Comparison of ENCODE assay signal across 14 cellular contexts in the genomic region with DNA sequence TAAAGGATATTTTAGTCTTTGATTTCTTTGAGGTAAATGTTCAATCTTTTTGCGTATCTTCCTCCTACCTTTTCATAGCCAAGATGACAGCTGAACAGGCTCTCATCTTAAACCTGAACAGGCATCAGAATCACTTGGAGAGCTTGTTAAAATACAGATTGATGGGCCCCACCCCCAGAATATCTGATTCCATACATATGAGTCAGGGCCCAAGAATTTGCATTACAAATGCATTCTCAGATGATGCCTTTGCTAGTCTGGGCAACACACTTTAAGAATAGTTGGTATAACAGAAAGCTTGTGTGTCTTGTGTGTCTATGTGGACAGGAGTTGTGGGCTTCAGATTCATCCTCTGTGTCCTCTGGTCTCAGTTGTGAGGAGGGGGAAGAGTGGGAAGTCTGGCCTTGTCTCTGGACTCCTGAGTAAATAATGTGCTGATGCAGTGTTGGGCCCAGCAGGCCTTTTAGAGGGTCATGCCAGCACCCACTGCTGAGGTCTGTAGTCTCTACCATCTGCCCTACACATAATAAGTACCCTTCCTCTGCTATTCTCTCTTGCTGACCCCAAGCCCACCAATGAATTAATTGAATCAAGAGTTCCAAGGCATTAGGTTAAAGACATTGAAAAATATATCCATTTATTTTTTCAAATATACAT. TPM values are rescaled to one million over a fixed set of nuclear protein-coding genes. Genes with fewer than 3 reads are reported as not detected.
DNase-seq lines count a peak whose midpoint lies in the region; ATAC-seq, FAIRE-seq and TF ChIP-seq lines count a peak whose summit lies in the region.
"Had no signal": no experiment of that assay in that cellular context is flagged by ENCODE, and none has a peak within 500 bp of the region (broad histone marks: within the 10 kb centered on the region; RNA-seq: fewer than 3 reads in every experiment).

No MANE protein-coding gene starts in this region.

- H3K9me3 ChIP-seq in GM23248 (ENCODE audit: low read depth) (no peaks in the 10 kb centered on the region), esophagus muscularis mucosa (no peaks in the 10 kb centered on the region), HepG2 (ENCODE audit: low read length) (no peaks in the 10 kb centered on the region), right cardiac atrium (ENCODE audit: control insufficient read depth, low read length) (no peaks in the 10 kb centered on the region)

- TF ChIP-seq CTCF in RWPE1 (conservative IDR thresholded peaks at IDR 0.05; ENCODE audit: low read depth) (no peak), esophagus muscularis mucosa (IDR thresholded peaks at IDR 0.05) (no peak), osteocyte (IDR thresholded peaks at IDR 0.05) (no peak), HepG2 (CRISPR knock-in tag; IDR thresholded peaks at IDR 0.05) (no peak)

- H3K36me3 ChIP-seq in GM23248 (ENCODE audit: low read depth) (no peaks in the 10 kb centered on the region), esophagus muscularis mucosa (peaks cover 5 to 45% (median 30%) of the 10 kb centered on the region in 4 donors), HepG2 (replicated peaks in 1 of 2; ENCODE audit: control insufficient read depth in 1 of 2, insufficient read depth in 2 of 2, low read length in 2 of 2) (peaks cover 3 to 37% of the 10 kb centered on the region in 2 experiments)

- no peaks in the 10 kb centered on the region for H4K20me1 ChIP-seq in GM23248 (ENCODE audit: insufficient read depth)
- H4K20me1 ChIP-seq in HepG2 (ENCODE audit: insufficient read depth, low read length): no peaks in the 10 kb centered on the region

- H3K27me3 ChIP-seq in GM23248 (replicated peaks; ENCODE audit: insufficient read depth): no peaks in the 10 kb centered on the region
- H3K27me3 ChIP-seq in esophagus muscularis mucosa: no peaks in the 10 kb centered on the region
- H3K27me3 ChIP-seq in HepG2 (ENCODE audit: control insufficient read depth in 1 of 2, insufficient read depth in 2 of 2, low read length in 2 of 2): no peaks in the 10 kb centered on the region
- no peaks in the 10 kb centered on the region for H3K27me3 ChIP-seq in right cardiac atrium (ENCODE audit: control insufficient read depth, insufficient read depth)

- no peaks in the 10 kb centered on the region for H3K9me2 ChIP-seq in GM23248 (ENCODE audit: insufficient read depth)

- H3K9me3 Mint-ChIP-seq in osteocyte (ENCODE audit: unreplicated experiment): peaks cover 9% of the 10 kb centered on the region
- H3K9me3 Mint-ChIP-seq: activated naive CD4-positive, alpha-beta T cell treated with anti-CD3 and anti-CD28 coated beads, Interleukin-2, amount 50 U/mL, for 24 hours; stimulated activated memory B cell treated with anti-CD40 and anti-IgM and Interleukin-4, amounts not matched to agents 10 μg/mL and 1 μg/mL and 100 μg/mL, for 72 hours had no signal

- TF ChIP-seq EP300 in esophagus muscularis mucosa (IDR thresholded peaks at IDR 0.05): no peak
- TF ChIP-seq EP300 in HepG2 (IDR thresholded peaks at IDR 0.05; ENCODE audit: low read depth in 2 of 2, low read length in 2 of 2): no peak
- TF ChIP-seq EP300 in HepG2 (CRISPR knock-in tag; IDR thresholded peaks at IDR 0.05; ENCODE audit: borderline replicate concordance): no peak

- peak; percentile 90 for DNase-seq in GM23248
- peak; percentile 74 for DNase-seq in RWPE1 (ENCODE audit: low spot score)
- DNase-seq in esophagus muscularis mucosa (ENCODE audit: extremely low spot score): peak; percentile 57
- DNase-seq in osteocyte (ENCODE audit: extremely low spot score, unreplicated experiment): no peak
- no peak for DNase-seq in HepG2 (ENCODE audit: low spot score)
- no peak for DNase-seq in GM19240 (ENCODE audit: insufficient read length, low spot score)
- DNase-seq in right cardiac atrium: no peak
- DNase-seq: activated CD4-positive, alpha-beta T cell treated with anti-CD3 and anti-CD28 coated beads for 4 hours; DMS79; NCI-H1930 had no signal

- peak overlapping the region; percentile 71 for H3K27ac Mint-ChIP-seq in osteocyte (ENCODE audit: unreplicated experiment)
- H3K27ac Mint-ChIP-seq: activated naive CD4-positive, alpha-beta T cell treated with anti-CD3 and anti-CD28 coated beads, Interleukin-2, amount 50 U/mL, for 24 hours; stimulated activated memory B cell treated with anti-CD40 and anti-IgM and Interleukin-4, amounts not matched to agents 10 μg/mL and 1 μg/mL and 100 μg/mL, for 72 hours had no signal

- FAIRE-seq in HepG2 (lab: Jason Lieb, UNC): no peak

- 94 to 100% methylated on average over 1 of the region's 1 CpG for WGBS in GM23248 (ENCODE audit: low coverage in 1 of 2, low lambda C conversion rate in 2 of 2, missing lambda C conversion rate in 2 of 2), 2 experiments
- 100% methylated on average over 1 of the region's 1 CpG for WGBS in esophagus muscularis mucosa
- 100% methylated on average over 1 of the region's 1 CpG for WGBS in HepG2 (ENCODE audit: low lambda C conversion rate)
- WGBS in right cardiac atrium: 99% methylated on average over 1 of the region's 1 CpG

- H3K79me2 ChIP-seq in GM23248 (ENCODE audit: insufficient read depth) (no peaks in the 10 kb centered on the region), HepG2 (ENCODE audit: insufficient read depth, low read length) (no peaks in the 10 kb centered on the region)

- TF ChIP-seq POLR2A in esophagus muscularis mucosa (IDR thresholded peaks at IDR 0.05; ENCODE audit: low read depth): no peak
- TF ChIP-seq POLR2A in HepG2 (IDR thresholded peaks at IDR 0.05; ENCODE audit: insufficient read depth in 1 of 2, low read depth in 2 of 2, low read length in 2 of 2): no peak

- intact Hi-C loops in esophagus muscularis mucosa (cut with DNase I): loop anchor here (10.0 kb wide), 2 partner anchors 242 to 482 kb away; no protein-coding TSS in a partner anchor
- intact Hi-C loops in HepG2 (cut with micrococcal nuclease; ENCODE audit: unreplicated experiment): no loop called here
- intact Hi-C loops in right cardiac atrium (cut with DNase I): loop anchor here in 2 of 4 donors (10.0 kb wide), 1 partner anchor 452 kb away; the partner anchor contains the start of gene TNPO1 (in 2 of the 2)

- CTCF ChIA-PET in RWPE1 (lab: Yijun Ruan, JAX): interaction anchor here (0.6 to 1.0 kb wide), 4 partner anchors 121 to 475 kb away, joined by 3 read pairs; no protein-coding TSS in a partner anchor
- CTCF ChIA-PET in HepG2 (lab: Yijun Ruan, JAX; ENCODE audit: low intra/inter-chr PET ratio, low total read pairs): no interaction called here

- POLR2A ChIA-PET in RWPE1 (lab: Yijun Ruan, JAX; ENCODE audit: low non-redundant PET): no interaction called here
- POLR2A ChIA-PET in HepG2 (lab: Yijun Ruan, JAX): no interaction called here

- peaks cover 34% of the 10 kb centered on the region for H3K36me3 Mint-ChIP-seq in osteocyte (ENCODE audit: unreplicated experiment)

- peak overlapping the region; percentile 42 for H3K4me2 ChIP-seq in GM23248 (ENCODE audit: unreplicated experiment)
- no peak overlapping the region for H3K4me2 ChIP-seq in HepG2 (ENCODE audit: low read depth, low read length)

- H3K4me1 Mint-ChIP-seq in osteocyte (ENCODE audit: unreplicated experiment): peaks cover 25% of the 10 kb centered on the region
- H3K4me1 Mint-ChIP-seq: activated naive CD4-positive, alpha-beta T cell treated with anti-CD3 and anti-CD28 coated beads, Interleukin-2, amount 50 U/mL, for 24 hours had no signal

- in situ Hi-C loops in GM23248 (cut with MboI) (no loop called here), HepG2 (cut with HindIII; ENCODE audit: extremely low pct_ligation_motif_present, low pct_unique_long_range_greater_than_20kb) (loop anchor here (10.0 kb wide), 1 partner anchor 452 kb away; the partner anchor contains the start of gene TNPO1)

- ATAC-seq in HepG2 (no peak), HG03045 (IDR thresholded peaks at IDR 0.05; ENCODE audit: unreplicated experiment) (no peak), right cardiac atrium (no peak)
- ATAC-seq: Right ventricle myocardium inferior; stimulated activated memory B cell treated with anti-CD40 and anti-IgM and Interleukin-4, amounts not matched to agents 10 μg/mL and 1 μg/mL and 100 μg/mL, for 72 hours had no signal

- no peaks in the 10 kb centered on the region for H3K27me3 Mint-ChIP-seq in osteocyte (ENCODE audit: unreplicated experiment)
- H3K27me3 Mint-ChIP-seq: activated naive CD4-positive, alpha-beta T cell treated with anti-CD3 and anti-CD28 coated beads, Interleukin-2, amount 50 U/mL, for 24 hours; stimulated activated memory B cell treated with anti-CD40 and anti-IgM and Interleukin-4, amounts not matched to agents 10 μg/mL and 1 μg/mL and 100 μg/mL, for 72 hours had no signal

- BruUV-seq in HepG2 (replicated peaks; lab: Mats Ljungman, UMichigan): no TSS peak

- TF ChIP-seq RAD21 in HepG2 (CRISPR knock-in tag; IDR thresholded peaks at IDR 0.05): no peak

- peak overlapping the region; percentile 48 for H2AFZ ChIP-seq in GM23248
- H2AFZ ChIP-seq in HepG2 (ENCODE audit: low read length): no peak overlapping the region

- peak overlapping the region; percentile 78 for H3K27ac ChIP-seq in GM23248
- peak overlapping the region; percentile 77 for H3K27ac ChIP-seq in RWPE1
- H3K27ac ChIP-seq in esophagus muscularis mucosa (replicated peaks in 1 of 4): no peak overlapping the region
- no peak overlapping the region for H3K27ac ChIP-seq in HepG2 (ENCODE audit: extremely low read length, insufficient read depth, low read length)
- no peak overlapping the region for H3K27ac ChIP-seq in right cardiac atrium (ENCODE audit: low read length)

- H3K4me3 ChIP-seq in GM23248 (no peak overlapping the region), esophagus muscularis mucosa (no peak overlapping the region), HepG2 (replicated peaks in 1 of 3; ENCODE audit: insufficient read depth in 1 of 3, low read depth in 2 of 3, low read length in 3 of 3) (no peak overlapping the region), right cardiac atrium (ENCODE audit: low read length) (no peak overlapping the region)

- peaks cover 16% of the 10 kb centered on the region for H3F3A ChIP-seq in GM23248 (ENCODE audit: insufficient read depth)

- H3K4me3 Mint-ChIP-seq in osteocyte (ENCODE audit: unreplicated experiment): no peak overlapping the region
- H3K4me3 Mint-ChIP-seq: activated naive CD4-positive, alpha-beta T cell treated with anti-CD3 and anti-CD28 coated beads, Interleukin-2, amount 50 U/mL, for 24 hours; stimulated activated memory B cell treated with anti-CD40 and anti-IgM and Interleukin-4, amounts not matched to agents 10 μg/mL and 1 μg/mL and 100 μg/mL, for 72 hours had no signal

- H3K9ac ChIP-seq in GM23248: peak overlapping the region; percentile 14
- H3K9ac ChIP-seq in HepG2 (ENCODE audit: insufficient read depth, low read depth, low read length): no peak overlapping the region

- H3K4me1 ChIP-seq in GM23248 (ENCODE audit: insufficient read depth): peaks cover 36% of the 10 kb centered on the region
- H3K4me1 ChIP-seq in esophagus muscularis mucosa: peaks cover 7 to 15% (median 12%) of the 10 kb centered on the region in 4 donors
- peaks cover 6% of the 10 kb centered on the region; the same call in 1 of the 2 replicates for H3K4me1 ChIP-seq in HepG2 (ENCODE audit: insufficient read depth, low read length)
- H3K4me1 ChIP-seq in right cardiac atrium (ENCODE audit: control insufficient read depth, insufficient read depth, low read length): no peaks in the 10 kb centered on the region

RNA-seq across cellular contexts. Expression of gene PTCD2, which starts 43.1 kb away (rescaled TPM):
- 15.5 and 17.1 TPM in 2 replicates for total RNA-seq in GM23248 (2014; rRNA removed; shearing (Covaris generic))
- polyA plus RNA-seq in GM23248 (2016; fragmentation: Nextera tagmentation; extraction: Ambion mirVana): 11.1 and 14.0 TPM in 2 replicates
- 1 to 10 TPM; 3.5 to 7.1 (median 5.8) TPM for total RNA-seq in esophagus muscularis mucosa
- total RNA-seq in osteocyte: 9.4 and 10.4 TPM in 2 replicates
- 6.4 and 7.0 TPM in 2 replicates for total RNA-seq in HepG2 (2016; rRNA removed; fragmentation: Illumina TruSeq; extraction: Trizol)
- total RNA-seq in HepG2 (2016; cell fraction: cytosol; rRNA removed; fragmentation: Illumina TruSeq; extraction: Trizol; ENCODE audit: low read depth): 1.2 and 1.8 TPM in 2 replicates
- total RNA-seq in HepG2 (2016; cell fraction: insoluble cytoplasmic fraction; rRNA removed; fragmentation: Illumina TruSeq; extraction: Trizol): 7.0 and 9.2 TPM in 2 replicates
- 3.4 TPM in 2 replicates for total RNA-seq in HepG2 (2016; cell fraction: membrane; rRNA removed; fragmentation: Illumina TruSeq; extraction: Trizol)
- 11.4 and 14.2 TPM in 2 replicates for total RNA-seq in HepG2 (2016; cell fraction: nucleus; rRNA removed; fragmentation: Illumina TruSeq; extraction: Trizol)
- polyA plus RNA-seq in HepG2 (2011; rRNA removed): 5.3 and 5.5 TPM in 2 replicates
- polyA plus RNA-seq in HepG2 (2011; cell fraction: cytosol; rRNA removed): 2.2 and 3.7 TPM in 2 replicates
- 9.0 and 11.4 TPM in 2 replicates for polyA plus RNA-seq in HepG2 (2011; cell fraction: nucleus; rRNA removed)
- 3.9 and 4.5 TPM in 2 replicates for polyA plus RNA-seq in HepG2 (2012)
- 0.70 and 0.74 TPM in 2 replicates for polyA plus RNA-seq in HepG2 (2016; cell fraction: cytosol; fragmentation: Illumina TruSeq; extraction: Trizol; ENCODE audit: low read depth)
- polyA plus RNA-seq in HepG2 (2016; cell fraction: insoluble cytoplasmic fraction; fragmentation: Illumina TruSeq; extraction: Trizol; ENCODE audit: low read depth): 8.3 and 9.4 TPM in 2 replicates
- 1.6 and 2.1 TPM in 2 replicates for polyA plus RNA-seq in HepG2 (2016; cell fraction: membrane; fragmentation: Illumina TruSeq; extraction: Trizol; ENCODE audit: low read depth)
- polyA plus RNA-seq in HepG2 (2016; cell fraction: nucleus; fragmentation: Illumina TruSeq; extraction: Trizol; ENCODE audit: insufficient read depth, low read depth): 13.3 and 14.0 TPM in 2 replicates
- 6.7 and 16.5 TPM in 2 replicates for polyA minus RNA-seq in HepG2 (2011; rRNA and poly(A)+ RNA removed; ENCODE audit: low replicate concordance)
- 2.5 and 3.2 TPM in 2 replicates for polyA minus RNA-seq in HepG2 (2011; cell fraction: cytosol; rRNA and poly(A)+ RNA removed)
- 19.2 and 20.8 TPM in 2 replicates for polyA minus RNA-seq in HepG2 (2011; cell fraction: nucleus; rRNA and poly(A)+ RNA removed)
- 10 to 100 TPM; 10.1 to 14.0 (median 12.7) TPM for total RNA-seq in right cardiac atrium
- polyA plus RNA-seq in right cardiac atrium: 6.9 TPM

RNA-seq across cellular contexts. Expression of gene MRPS27, which starts 43.2 kb away (rescaled TPM):
- total RNA-seq in GM23248 (2014; rRNA removed; shearing (Covaris generic)): 53.4 and 58.5 TPM in 2 replicates
- polyA plus RNA-seq in GM23248 (2016; fragmentation: Nextera tagmentation; extraction: Ambion mirVana) (35.2 and 36.4 TPM in 2 replicates), HepG2 (2011; rRNA removed) (69.9 and 71.8 TPM in 2 replicates), right cardiac atrium (40.5 TPM)
- total RNA-seq in esophagus muscularis mucosa (10 to 100 TPM; 38.6 to 53.5 (median 45.7) TPM), osteocyte (45.5 and 57.7 TPM in 2 replicates), HepG2 (2016; rRNA removed; fragmentation: Illumina TruSeq; extraction: Trizol) (115 and 139 TPM in 2 replicates), right cardiac atrium (10 to 100 TPM; 45.1 to 71.7 (median 61.2) TPM)
- total RNA-seq in HepG2 (2016; cell fraction: cytosol; rRNA removed; fragmentation: Illumina TruSeq; extraction: Trizol; ENCODE audit: low read depth): 17.5 and 21.2 TPM in 2 replicates
- total RNA-seq in HepG2 (2016; cell fraction: insoluble cytoplasmic fraction; rRNA removed; fragmentation: Illumina TruSeq; extraction: Trizol): 116 and 136 TPM in 2 replicates
- 84.2 and 94.1 TPM in 2 replicates for total RNA-seq in HepG2 (2016; cell fraction: membrane; rRNA removed; fragmentation: Illumina TruSeq; extraction: Trizol)
- 105 and 107 TPM in 2 replicates for total RNA-seq in HepG2 (2016; cell fraction: nucleus; rRNA removed; fragmentation: Illumina TruSeq; extraction: Trizol)
- 61.9 and 69.4 TPM in 2 replicates for polyA plus RNA-seq in HepG2 (2011; cell fraction: cytosol; rRNA removed)
- polyA plus RNA-seq in HepG2 (2011; cell fraction: nucleus; rRNA removed): 35.6 and 40.4 TPM in 2 replicates
- 50.1 and 50.6 TPM in 2 replicates for polyA plus RNA-seq in HepG2 (2012)
- polyA plus RNA-seq in HepG2 (2016; cell fraction: cytosol; fragmentation: Illumina TruSeq; extraction: Trizol; ENCODE audit: low read depth): 15.3 and 16.9 TPM in 2 replicates
- polyA plus RNA-seq in HepG2 (2016; cell fraction: insoluble cytoplasmic fraction; fragmentation: Illumina TruSeq; extraction: Trizol; ENCODE audit: low read depth): 115 and 117 TPM in 2 replicates
- 55.5 and 63.7 TPM in 2 replicates for polyA plus RNA-seq in HepG2 (2016; cell fraction: membrane; fragmentation: Illumina TruSeq; extraction: Trizol; ENCODE audit: low read depth)
- polyA plus RNA-seq in HepG2 (2016; cell fraction: nucleus; fragmentation: Illumina TruSeq; extraction: Trizol; ENCODE audit: insufficient read depth, low read depth): 77.0 and 147 TPM in 2 replicates
- 215 and 246 TPM in 2 replicates for polyA minus RNA-seq in HepG2 (2011; rRNA and poly(A)+ RNA removed; ENCODE audit: low replicate concordance)
- 76.1 and 103 TPM in 2 replicates for polyA minus RNA-seq in HepG2 (2011; cell fraction: cytosol; rRNA and poly(A)+ RNA removed)
- polyA minus RNA-seq in HepG2 (2011; cell fraction: nucleus; rRNA and poly(A)+ RNA removed): 93.1 and 114 TPM in 2 replicates

Comparison
In these comparisons a context has a peak if more than half of its experiments do, and no peak if none do; other contexts are left out.
1. DNase-seq: peak in GM23248 (single experiment), RWPE1 (single experiment) and esophagus muscularis mucosa (single experiment); none in osteocyte (single experiment), HepG2 (single experiment), GM19240 (single experiment) and right cardiac atrium (0 of 3).
2. H3K27ac ChIP-seq: peak in GM23248 (single experiment) and RWPE1 (single experiment); none in esophagus muscularis mucosa (0 of 4), HepG2 (single experiment) and right cardiac atrium (single experiment).